Comparison of ENCODE assay signal across 8 cellular contexts in genomic region chr4:108168213-108168671, GRCh38. TPM values are rescaled to one million over a fixed set of nuclear protein-coding genes. Genes with fewer than 3 reads are reported as not detected.
DNase-seq lines count a peak whose midpoint lies in the region; ATAC-seq and TF ChIP-seq lines count a peak whose summit lies in the region.

No MANE protein-coding gene starts in this region.

- intact Hi-C loops in gastrocnemius medialis (cut with DNase I; ENCODE audit: low total_unique reads) = no loop called here

- H3K4me3 ChIP-seq in fibroblast of mammary gland (ENCODE audit: control insufficient read depth, low read depth, low read length) = peak overlapping the region; percentile 46
- peak overlapping the region; percentile 52 to 75 (median 56) for H3K4me3 ChIP-seq in gastrocnemius medialis

- H3K27ac ChIP-seq in gastrocnemius medialis = no peak overlapping the region

- no peaks in the 10 kb centered on the region for H3K9me3 ChIP-seq in gastrocnemius medialis

- in situ Hi-C loops in gastrocnemius medialis (cut with MboI; ENCODE audit: low sequenced_read_pairs in 4 of 4) = no loop called here

- H3K4me1 Mint-ChIP-seq in T-cell = peaks cover 26 to 41% (median 34%) of the 10 kb centered on the region in 3 donors

- no peak for TF ChIP-seq POLR2A in gastrocnemius medialis (IDR thresholded peaks at IDR 0.05)

- no peaks in the 10 kb centered on the region for H3K36me3 ChIP-seq in gastrocnemius medialis

- no peaks in the 10 kb centered on the region for H3K9me3 Mint-ChIP-seq in T-cell

- peak; percentile 4 to 13 (median 7) for ATAC-seq in T-cell (replicated peaks in 1 of 4)
- ATAC-seq in gastrocnemius medialis = no peak
- ATAC-seq in GM18511 (IDR thresholded peaks at IDR 0.05; ENCODE audit: unreplicated experiment) = no peak
- ATAC-seq in HG03469 (IDR thresholded peaks at IDR 0.05; ENCODE audit: unreplicated experiment) = no peak

- DNase-seq in activated CD4-positive, alpha-beta T cell treated with anti-CD3 and anti-CD28 coated beads for 1 hour = peak; percentile 18
- DNase-seq in activated CD4-positive, alpha-beta T cell treated with anti-CD3 and anti-CD28 coated beads, Interleukin-2, amount 50 U/mL, for 48 hours = no peak
- DNase-seq in T-cell = peak in 24 of 34 experiments; percentile 10 to 54 (median 37)
- peak; percentile 17 for DNase-seq in fibroblast of mammary gland (ENCODE audit: low read depth)
- no peak for DNase-seq in gastrocnemius medialis
- no peak for DNase-seq in DMS 273 (lab: John Stamatoyannopoulos, UW; ENCODE audit: unreplicated experiment)

- CTCF ChIA-PET in T-cell (lab: Charles Lee) = interaction anchor here in 1 of 2 donors (0.8 to 1.2 kb wide), 4 partner anchors 8 to 73 kb away, joined by 3 to 4 read pairs (median 3); no protein-coding TSS in a partner anchor

- H3K36me3 Mint-ChIP-seq in T-cell = peaks cover 16% of the 10 kb centered on the region

- peak overlapping the region; percentile 94 to 100 (median 95) for H3K4me3 Mint-ChIP-seq in T-cell

- TF ChIP-seq CTCF in fibroblast of mammary gland (conservative IDR thresholded peaks at IDR 0.05; ENCODE audit: control insufficient read depth, insufficient read depth, low read depth, low read length) (no peak), gastrocnemius medialis (IDR thresholded peaks at IDR 0.05 in 4 of 5, conservative IDR thresholded peaks at IDR 0.05 in 1 of 5) (no peak)

- peak overlapping the region; percentile 92 to 95 for H3K27ac Mint-ChIP-seq in T-cell

- peaks cover 90 to 98% (median 92%) of the 10 kb centered on the region in 3 donors for H3K27me3 ChIP-seq in gastrocnemius medialis

- H3K4me1 ChIP-seq in gastrocnemius medialis = peaks cover 16 to 22% of the 10 kb centered on the region in 2 donors

- POLR2A ChIA-PET in T-cell (lab: Charles Lee) = interaction anchor here in 1 of 2 donors (1.0 to 1.3 kb wide), 2 partner anchors 9 to 52 kb away, joined by 5 to 6 read pairs; no protein-coding TSS in a partner anchor

- peaks cover 0 to 27% of the 10 kb centered on the region in 2 donors for H3K27me3 Mint-ChIP-seq in T-cell

RNA-seq across cellular contexts. Expression of gene LEF1, which starts 0.5 kb away (rescaled TPM):
- total RNA-seq in T-cell (100 to 1,000 TPM; 412 to 776 (median 500) TPM), gastrocnemius medialis (under 1 TPM in 1 of 4 donors, not detected in 3; 0.33 TPM)

Comparison
In these comparisons a context has a peak if more than half of its experiments do, and no peak if none do; other contexts are left out.
1. DNase-seq: peak in activated CD4-positive, alpha-beta T cell treated with anti-CD3 and anti-CD28 coated beads for 1 hour (single experiment), T-cell (24 of 34) and fibroblast of mammary gland (single experiment); none in activated CD4-positive, alpha-beta T cell treated with anti-CD3 and anti-CD28 coated beads, Interleukin-2, amount 50 U/mL, for 48 hours (0 of 2), gastrocnemius medialis (0 of 2) and DMS 273 (single experiment).
2. ATAC-seq: peak in T-cell (4 of 4); none in gastrocnemius medialis (0 of 2), GM18511 (single experiment) and HG03469 (single experiment).
3. RNA of gene LEF1, which starts 0.5 kb away (total RNA-seq): 412 to 776 TPM in T-cell; 0.33 TPM in gastrocnemius medialis; every median in the first group is over 100 times any median in the second.